In the genomic region with DNA sequence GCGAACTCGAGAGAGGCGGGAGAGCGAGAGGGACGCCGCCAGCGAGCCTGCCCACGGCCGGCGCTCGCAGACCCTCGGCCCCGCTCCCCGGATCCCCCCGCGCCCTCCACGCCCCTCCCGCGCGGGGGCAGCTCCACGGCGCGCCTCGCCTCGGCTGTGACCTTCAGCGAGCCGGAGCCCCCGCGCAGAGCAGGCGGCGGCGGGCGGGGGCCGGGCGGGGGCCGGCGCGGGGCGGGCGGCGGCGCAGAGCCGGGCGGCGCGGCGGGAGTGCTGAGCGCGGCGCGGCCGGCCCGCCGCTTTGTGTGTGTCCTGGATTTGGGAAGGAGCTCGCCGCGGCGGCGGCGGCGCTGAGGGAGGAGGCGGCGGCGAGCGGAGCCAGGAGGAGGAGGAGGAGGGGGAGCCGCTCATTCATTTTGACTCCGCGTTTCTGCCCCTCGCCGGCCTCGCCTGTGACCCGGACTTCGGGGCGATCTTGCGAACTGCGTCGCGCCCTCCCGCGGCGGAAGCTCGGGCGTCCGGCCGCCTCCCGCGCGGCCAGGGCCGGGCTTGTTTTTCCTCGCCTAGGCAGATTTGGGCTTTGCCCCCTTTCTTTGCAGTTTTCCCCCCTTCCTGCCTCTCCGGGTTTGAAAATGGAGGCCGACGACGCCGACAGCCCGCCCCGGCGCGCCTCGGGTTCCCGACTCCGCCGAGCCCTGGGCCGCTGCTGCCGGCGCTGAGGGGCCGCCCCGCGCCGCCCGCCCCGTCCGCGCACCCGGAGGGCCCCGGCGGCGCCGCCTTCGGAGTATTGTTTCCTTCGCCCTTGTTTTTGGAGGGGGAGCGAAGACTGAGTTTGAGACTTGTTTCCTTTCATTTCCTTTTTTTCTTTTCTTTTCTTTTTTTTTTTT, we compare ENCODE assay signal across 1 cellular context.
TF ChIP-seq lines count a peak whose summit lies in the region.

No MANE protein-coding gene starts in this region.

TF ChIP-seq in HepG2, 621 proteins besides CTCF, POLR2A, EP300 and RAD21 (continued from another document):
- TF ChIP-seq ZNF619 (CRISPR knock-in tag; IDR thresholded peaks at IDR 0.05) (no peak), GTF2F1 (IDR thresholded peaks at IDR 0.05; ENCODE audit: low read length) (no peak), ZNF124 (CRISPR knock-in tag; IDR thresholded peaks at IDR 0.05) (no peak), HOXA7 (CRISPR knock-in tag; IDR thresholded peaks at IDR 0.05) (no peak), ZNF501 (CRISPR knock-in tag; IDR thresholded peaks at IDR 0.05) (no peak), KLF6 (CRISPR knock-in tag; IDR thresholded peaks at IDR 0.05) (0 out of 2 replicates have a peak, but pooled peaks have one; percentile 11), SMYD3 (CRISPR knock-in tag; IDR thresholded peaks at IDR 0.05) (no peak), ZNF777 (CRISPR knock-in tag; IDR thresholded peaks at IDR 0.05) (peak; percentile 83), ZNF792 (CRISPR knock-in tag; IDR thresholded peaks at IDR 0.05) (no peak), ZNF709 (CRISPR knock-in tag; IDR thresholded peaks at IDR 0.05) (no peak), ZNF333 (CRISPR knock-in tag; IDR thresholded peaks at IDR 0.05; ENCODE audit: borderline replicate concordance) (no peak), ZNF562 (CRISPR knock-in tag; IDR thresholded peaks at IDR 0.05; ENCODE audit: borderline replicate concordance) (no peak), NR2C2 (CRISPR knock-in tag; IDR thresholded peaks at IDR 0.05; ENCODE audit: borderline replicate concordance) (no peak), KDM5B (CRISPR knock-in tag; IDR thresholded peaks at IDR 0.05; ENCODE audit: borderline replicate concordance) (peak; percentile 42; the same call in 1 of the 2 replicates), SAP130 (CRISPR knock-in tag; IDR thresholded peaks at IDR 0.05; ENCODE audit: low read depth) (peak; percentile 56; the same call in 1 of the 2 replicates), ZC3H13 (CRISPR knock-in tag; IDR thresholded peaks at IDR 0.05) (0 out of 2 replicates have a peak, but pooled peaks have one; percentile 50), MXD4 (CRISPR knock-in tag; IDR thresholded peaks at IDR 0.05) (no peak), MTF2 (CRISPR knock-in tag; IDR thresholded peaks at IDR 0.05; ENCODE audit: borderline replicate concordance) (no peak), ZNF747 (CRISPR knock-in tag; IDR thresholded peaks at IDR 0.05; ENCODE audit: borderline replicate concordance) (0 out of 2 replicates have a peak, but pooled peaks have one; percentile 30), RXRA (CRISPR knock-in tag; IDR thresholded peaks at IDR 0.05) (no peak), ZNF263 (CRISPR knock-in tag; IDR thresholded peaks at IDR 0.05) (peak; percentile 86), GABPB1 (CRISPR knock-in tag; IDR thresholded peaks at IDR 0.05) (peak; percentile 52; the same call in 1 of the 2 replicates), GTF3A (CRISPR knock-in tag; conservative IDR thresholded peaks at IDR 0.05) (no peak), HDAC6 (IDR thresholded peaks at IDR 0.05; ENCODE audit: low read depth, low read length) (no peak), KDM2A (CRISPR knock-in tag; IDR thresholded peaks at IDR 0.05; ENCODE audit: borderline replicate concordance, low read depth) (peak; percentile 18; the same call in 1 of the 2 replicates), TCF12 (IDR thresholded peaks at IDR 0.05) (no peak), TCF12 (CRISPR knock-in tag; IDR thresholded peaks at IDR 0.05) (no peak), ARID2 (CRISPR knock-in tag; IDR thresholded peaks at IDR 0.05; ENCODE audit: borderline replicate concordance) (no peak), POLR2G (IDR thresholded peaks at IDR 0.05; ENCODE audit: low read depth, low read length) (0 out of 2 replicates have a peak, but pooled peaks have one; percentile 19), SPEN (CRISPR knock-in tag; IDR thresholded peaks at IDR 0.05; ENCODE audit: low read depth) (no peak), ZFY (CRISPR knock-in tag; IDR thresholded peaks at IDR 0.05) (peak; percentile 42; the same call in 1 of the 2 replicates), KDM4B (CRISPR knock-in tag; IDR thresholded peaks at IDR 0.05) (no peak), ZNF782 (CRISPR knock-in tag; IDR thresholded peaks at IDR 0.05; ENCODE audit: borderline replicate concordance) (no peak), ZNF577 (CRISPR knock-in tag; IDR thresholded peaks at IDR 0.05; ENCODE audit: borderline replicate concordance, low read depth) (no peak), ZZZ3 (CRISPR knock-in tag; IDR thresholded peaks at IDR 0.05; ENCODE audit: borderline replicate concordance) (no peak), ZC3H4 (CRISPR knock-in tag; IDR thresholded peaks at IDR 0.05; ENCODE audit: borderline replicate concordance) (no peak)
- TF ChIP-seq, protein P1, sequence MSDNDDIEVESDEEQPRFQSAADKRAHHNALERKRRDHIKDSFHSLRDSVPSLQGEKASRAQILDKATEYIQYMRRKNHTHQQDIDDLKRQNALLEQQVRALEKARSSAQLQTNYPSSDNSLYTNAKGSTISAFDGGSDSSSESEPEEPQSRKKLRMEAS (IDR thresholded peaks at IDR 0.05), result peak; percentile 45; the same call in 1 of the 2 replicates
- TF ChIP-seq, protein P2, sequence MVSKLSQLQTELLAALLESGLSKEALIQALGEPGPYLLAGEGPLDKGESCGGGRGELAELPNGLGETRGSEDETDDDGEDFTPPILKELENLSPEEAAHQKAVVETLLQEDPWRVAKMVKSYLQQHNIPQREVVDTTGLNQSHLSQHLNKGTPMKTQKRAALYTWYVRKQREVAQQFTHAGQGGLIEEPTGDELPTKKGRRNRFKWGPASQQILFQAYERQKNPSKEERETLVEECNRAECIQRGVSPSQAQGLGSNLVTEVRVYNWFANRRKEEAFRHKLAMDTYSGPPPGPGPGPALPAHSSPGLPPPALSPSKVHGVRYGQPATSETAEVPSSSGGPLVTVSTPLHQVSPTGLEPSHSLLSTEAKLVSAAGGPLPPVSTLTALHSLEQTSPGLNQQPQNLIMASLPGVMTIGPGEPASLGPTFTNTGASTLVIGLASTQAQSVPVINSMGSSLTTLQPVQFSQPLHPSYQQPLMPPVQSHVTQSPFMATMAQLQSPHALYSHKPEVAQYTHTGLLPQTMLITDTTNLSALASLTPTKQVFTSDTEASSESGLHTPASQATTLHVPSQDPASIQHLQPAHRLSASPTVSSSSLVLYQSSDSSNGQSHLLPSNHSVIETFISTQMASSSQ (IDR thresholded peaks at IDR 0.05; ENCODE audit: low read depth), result no peak
- TF ChIP-seq, protein P2 (CRISPR knock-in tag; IDR thresholded peaks at IDR 0.05; ENCODE audit: borderline replicate concordance), result no peak
- TF ChIP-seq, protein P3, sequence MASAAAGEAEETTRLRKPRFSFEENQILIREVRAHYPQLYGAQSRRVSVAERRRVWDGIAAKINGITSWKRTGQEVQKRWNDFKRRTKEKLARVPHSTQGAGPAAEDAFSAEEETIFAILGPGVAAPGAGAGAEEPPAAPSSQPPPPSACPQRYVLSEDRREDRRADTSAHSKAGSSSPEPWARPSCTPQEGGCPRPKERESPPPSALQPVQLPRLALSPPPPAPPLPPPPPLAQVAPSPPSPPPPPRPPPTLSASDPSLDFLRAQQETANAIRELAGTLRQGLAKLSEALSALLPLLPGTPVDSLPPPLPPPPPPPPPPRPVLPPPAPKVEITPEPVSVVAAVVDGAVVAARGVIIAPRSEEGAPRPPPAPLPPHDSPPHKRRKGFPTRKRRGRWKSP (CRISPR knock-in tag; IDR thresholded peaks at IDR 0.05), result 0 out of 2 replicates have a peak, but pooled peaks have one; percentile 23
- TF ChIP-seq, protein P4, sequence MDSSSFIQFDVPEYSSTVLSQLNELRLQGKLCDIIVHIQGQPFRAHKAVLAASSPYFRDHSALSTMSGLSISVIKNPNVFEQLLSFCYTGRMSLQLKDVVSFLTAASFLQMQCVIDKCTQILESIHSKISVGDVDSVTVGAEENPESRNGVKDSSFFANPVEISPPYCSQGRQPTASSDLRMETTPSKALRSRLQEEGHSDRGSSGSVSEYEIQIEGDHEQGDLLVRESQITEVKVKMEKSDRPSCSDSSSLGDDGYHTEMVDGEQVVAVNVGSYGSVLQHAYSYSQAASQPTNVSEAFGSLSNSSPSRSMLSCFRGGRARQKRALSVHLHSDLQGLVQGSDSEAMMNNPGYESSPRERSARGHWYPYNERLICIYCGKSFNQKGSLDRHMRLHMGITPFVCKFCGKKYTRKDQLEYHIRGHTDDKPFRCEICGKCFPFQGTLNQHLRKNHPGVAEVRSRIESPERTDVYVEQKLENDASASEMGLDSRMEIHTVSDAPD (CRISPR knock-in tag; IDR thresholded peaks at IDR 0.05), result no peak
- TF ChIP-seq, protein P5, sequence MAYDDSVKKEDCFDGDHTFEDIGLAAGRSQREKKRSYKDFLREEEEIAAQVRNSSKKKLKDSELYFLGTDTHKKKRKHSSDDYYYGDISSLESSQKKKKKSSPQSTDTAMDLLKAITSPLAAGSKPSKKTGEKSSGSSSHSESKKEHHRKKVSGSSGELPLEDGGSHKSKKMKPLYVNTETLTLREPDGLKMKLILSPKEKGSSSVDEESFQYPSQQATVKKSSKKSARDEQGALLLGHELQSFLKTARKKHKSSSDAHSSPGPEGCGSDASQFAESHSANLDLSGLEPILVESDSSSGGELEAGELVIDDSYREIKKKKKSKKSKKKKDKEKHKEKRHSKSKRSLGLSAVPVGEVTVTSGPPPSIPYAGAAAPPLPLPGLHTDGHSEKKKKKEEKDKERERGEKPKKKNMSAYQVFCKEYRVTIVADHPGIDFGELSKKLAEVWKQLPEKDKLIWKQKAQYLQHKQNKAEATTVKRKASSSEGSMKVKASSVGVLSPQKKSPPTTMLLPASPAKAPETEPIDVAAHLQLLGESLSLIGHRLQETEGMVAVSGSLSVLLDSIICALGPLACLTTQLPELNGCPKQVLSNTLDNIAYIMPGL (CRISPR knock-in tag; IDR thresholded peaks at IDR 0.05; ENCODE audit: borderline replicate concordance in 1 of 2, low read depth in 1 of 2), result peak in 1 of 2 experiments; percentile 25; a peak in 1 of 4 replicates
- TF ChIP-seq, protein P6, sequence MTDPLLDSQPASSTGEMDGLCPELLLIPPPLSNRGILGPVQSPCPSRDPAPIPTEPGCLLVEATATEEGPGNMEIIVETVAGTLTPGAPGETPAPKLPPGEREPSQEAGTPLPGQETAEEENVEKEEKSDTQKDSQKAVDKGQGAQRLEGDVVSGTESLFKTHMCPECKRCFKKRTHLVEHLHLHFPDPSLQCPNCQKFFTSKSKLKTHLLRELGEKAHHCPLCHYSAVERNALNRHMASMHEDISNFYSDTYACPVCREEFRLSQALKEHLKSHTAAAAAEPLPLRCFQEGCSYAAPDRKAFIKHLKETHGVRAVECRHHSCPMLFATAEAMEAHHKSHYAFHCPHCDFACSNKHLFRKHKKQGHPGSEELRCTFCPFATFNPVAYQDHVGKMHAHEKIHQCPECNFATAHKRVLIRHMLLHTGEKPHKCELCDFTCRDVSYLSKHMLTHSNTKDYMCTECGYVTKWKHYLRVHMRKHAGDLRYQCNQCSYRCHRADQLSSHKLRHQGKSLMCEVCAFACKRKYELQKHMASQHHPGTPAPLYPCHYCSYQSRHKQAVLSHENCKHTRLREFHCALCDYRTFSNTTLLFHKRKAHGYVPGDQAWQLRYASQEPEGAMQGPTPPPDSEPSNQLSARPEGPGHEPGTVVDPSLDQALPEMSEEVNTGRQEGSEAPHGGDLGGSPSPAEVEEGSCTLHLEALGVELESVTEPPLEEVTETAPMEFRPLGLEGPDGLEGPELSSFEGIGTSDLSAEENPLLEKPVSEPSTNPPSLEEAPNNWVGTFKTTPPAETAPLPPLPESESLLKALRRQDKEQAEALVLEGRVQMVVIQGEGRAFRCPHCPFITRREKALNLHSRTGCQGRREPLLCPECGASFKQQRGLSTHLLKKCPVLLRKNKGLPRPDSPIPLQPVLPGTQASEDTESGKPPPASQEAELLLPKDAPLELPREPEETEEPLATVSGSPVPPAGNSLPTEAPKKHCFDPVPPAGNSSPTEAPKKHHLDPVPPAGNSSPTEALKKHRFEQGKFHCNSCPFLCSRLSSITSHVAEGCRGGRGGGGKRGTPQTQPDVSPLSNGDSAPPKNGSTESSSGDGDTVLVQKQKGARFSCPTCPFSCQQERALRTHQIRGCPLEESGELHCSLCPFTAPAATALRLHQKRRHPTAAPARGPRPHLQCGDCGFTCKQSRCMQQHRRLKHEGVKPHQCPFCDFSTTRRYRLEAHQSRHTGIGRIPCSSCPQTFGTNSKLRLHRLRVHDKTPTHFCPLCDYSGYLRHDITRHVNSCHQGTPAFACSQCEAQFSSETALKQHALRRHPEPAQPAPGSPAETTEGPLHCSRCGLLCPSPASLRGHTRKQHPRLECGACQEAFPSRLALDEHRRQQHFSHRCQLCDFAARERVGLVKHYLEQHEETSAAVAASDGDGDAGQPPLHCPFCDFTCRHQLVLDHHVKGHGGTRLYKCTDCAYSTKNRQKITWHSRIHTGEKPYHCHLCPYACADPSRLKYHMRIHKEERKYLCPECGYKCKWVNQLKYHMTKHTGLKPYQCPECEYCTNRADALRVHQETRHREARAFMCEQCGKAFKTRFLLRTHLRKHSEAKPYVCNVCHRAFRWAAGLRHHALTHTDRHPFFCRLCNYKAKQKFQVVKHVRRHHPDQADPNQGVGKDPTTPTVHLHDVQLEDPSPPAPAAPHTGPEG (CRISPR knock-in tag; IDR thresholded peaks at IDR 0.05), result peak; percentile 7; the same call in 1 of the 2 replicates
TF ChIP-seq in HepG2: peak in this region for 29.
